In the genomic region with DNA sequence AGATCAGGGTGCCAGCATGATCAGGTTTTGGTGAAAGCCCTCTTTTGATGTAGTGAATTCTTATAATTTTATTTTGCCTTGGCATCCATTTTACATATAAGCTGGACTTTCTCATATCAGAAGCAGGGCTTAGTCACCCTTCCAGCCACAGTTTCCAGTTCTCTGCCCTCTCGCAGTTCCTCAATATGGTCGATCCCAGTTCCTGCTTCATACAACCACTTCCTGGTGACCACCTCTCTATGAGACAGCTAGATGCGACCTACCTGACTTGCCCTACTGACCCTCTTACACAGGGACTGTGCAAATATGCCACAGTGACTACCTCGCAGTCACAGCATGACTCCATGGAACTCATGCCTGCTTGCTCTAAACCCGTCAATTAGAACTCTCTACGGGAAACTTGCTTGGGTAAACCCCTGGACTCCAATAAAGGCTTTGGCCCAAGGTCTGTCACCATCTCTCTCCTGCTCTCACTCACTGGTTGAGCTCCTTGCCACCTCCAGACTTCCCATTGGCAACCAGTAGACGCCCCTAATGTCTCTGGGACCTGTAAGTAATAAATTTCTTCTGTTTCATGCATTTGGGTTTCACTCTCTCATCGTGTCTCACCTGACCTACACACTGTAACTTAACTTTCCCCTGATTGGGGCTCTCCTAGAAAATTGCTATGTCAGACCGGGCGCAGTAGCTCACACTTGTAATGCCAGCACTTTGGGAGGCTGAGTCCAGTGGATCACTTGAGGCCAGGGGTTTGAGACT, we compare ENCODE assay signal across 2 cellular contexts.
A peak's percentile ranks its signal among the peaks of the same experiment; 100 is the strongest.
TF ChIP-seq lines count a peak whose summit lies in the region.

No MANE protein-coding gene starts in this region.

TF ChIP-seq in HEK293, 187 proteins besides CTCF, POLR2A, EP300 and RAD21:
- TF ChIP-seq GLIS1 (tag by site-specific recombination; IDR thresholded peaks at IDR 0.05): no peak
- no peak for TF ChIP-seq ZNF24 (tag by site-specific recombination; IDR thresholded peaks at IDR 0.05)
- TF ChIP-seq ZFP3 (tag by site-specific recombination; IDR thresholded peaks at IDR 0.05; ENCODE audit: low read depth): no peak
- no peak for TF ChIP-seq ZNF350 (tag by site-specific recombination; IDR thresholded peaks at IDR 0.05)
- peak; percentile 94 for TF ChIP-seq ZNF266 (tag by site-specific recombination; IDR thresholded peaks at IDR 0.05; ENCODE audit: low read depth)

TF ChIP-seq in K562, 482 proteins besides CTCF, POLR2A, EP300 and RAD21:
- TF ChIP-seq SMAD3 (CRISPR knock-in tag; conservative IDR thresholded peaks at IDR 0.05): no peak
- TF ChIP-seq SPI1 (IDR thresholded peaks at IDR 0.05; ENCODE audit: borderline replicate concordance, low read depth, low read length): peak; percentile 66; the same call in 1 of the 2 replicates
